ENCODE assay signal across 9 cellular contexts in the genomic region with DNA sequence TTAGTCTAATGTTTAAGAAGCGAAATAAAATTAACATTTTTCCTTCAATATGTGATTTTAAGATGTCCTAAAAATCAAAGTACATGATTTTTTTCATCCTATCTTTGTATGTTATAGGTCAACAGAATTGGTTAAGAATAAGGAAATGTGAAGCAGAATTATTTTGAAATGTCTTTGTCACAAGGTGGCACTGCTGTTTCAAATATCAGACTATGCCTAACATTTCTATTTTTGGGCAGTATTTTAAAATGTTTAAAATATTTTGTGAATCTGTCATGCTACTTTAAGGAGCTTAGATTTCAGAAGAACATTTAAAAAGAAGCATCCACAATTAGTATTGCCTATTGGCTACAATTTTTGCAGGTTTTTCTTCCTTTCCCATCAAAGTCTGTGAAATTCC. TPM values are rescaled to one million over a fixed set of nuclear protein-coding genes. Genes with fewer than 3 reads are reported as not detected.
DNase-seq lines count a peak whose midpoint lies in the region; ATAC-seq and TF ChIP-seq lines count a peak whose summit lies in the region.
"Had no signal": no experiment of that assay in that cellular context is flagged by ENCODE, and none has a peak within 500 bp of the region (broad histone marks: within the 10 kb centered on the region; RNA-seq: fewer than 3 reads in every experiment).

No MANE protein-coding gene starts in this region.

- no peaks in the 10 kb centered on the region for H3K9me2 ChIP-seq in MM.1S (replicated peaks; ENCODE audit: insufficient read depth, low read length)

- H2AFZ ChIP-seq in MM.1S (ENCODE audit: low read length) (no peak overlapping the region), neuronal stem cell (ENCODE audit: low read length) (no peak overlapping the region)

- H3K79me1 ChIP-seq in neuronal stem cell (ENCODE audit: low read depth, low read length) = no peaks in the 10 kb centered on the region

- H3K9me3 ChIP-seq in MM.1S (replicated peaks; ENCODE audit: insufficient read depth, low read length) = no peaks in the 10 kb centered on the region
- H3K9me3 ChIP-seq in neuronal stem cell (replicated peaks in 1 of 2; ENCODE audit: control insufficient read depth in 2 of 2, insufficient read depth in 1 of 2, low read depth in 1 of 2, low read length in 2 of 2) = no peaks in the 10 kb centered on the region

- H3K27ac ChIP-seq in MM.1S (ENCODE audit: low read length) = no peak overlapping the region
- no peak overlapping the region for H3K27ac ChIP-seq in neuronal stem cell (replicated peaks; ENCODE audit: low read length)

- ATAC-seq in effector memory CD8-positive, alpha-beta T cell (replicated peaks) = no peak

- H3K14ac ChIP-seq in neuronal stem cell (ENCODE audit: low read length) = no peak overlapping the region

- H3K36me3 ChIP-seq in MM.1S (replicated peaks; ENCODE audit: insufficient read depth, low read length) = no peaks in the 10 kb centered on the region
- H3K36me3 ChIP-seq in neuronal stem cell (replicated peaks in 1 of 2; ENCODE audit: control insufficient read depth in 2 of 2, insufficient read depth in 2 of 2, low read length in 2 of 2) = no peaks in the 10 kb centered on the region

- no peaks in the 10 kb centered on the region for H3F3A ChIP-seq in MM.1S (ENCODE audit: insufficient read depth, low read length)

- no peak overlapping the region for H4K8ac ChIP-seq in neuronal stem cell (ENCODE audit: low read depth, low read length)

- DNase-seq in NCI-H1436 (lab: John Stamatoyannopoulos, UW) (peak; percentile 3), NCI-H1436 treated with DMSO at 0.1 percent for 48 hours (lab: John Stamatoyannopoulos, UW) (no peak), MM.1S (no peak), astrocyte of the hippocampus (ENCODE audit: low read depth, low spot score) (peak; percentile 26), neuronal stem cell (ENCODE audit: low spot score) (peak; percentile 12)
- no peak for DNase-seq in activated CD4-positive, alpha-beta T cell treated with anti-CD3 and anti-CD28 coated beads for 48 hours
- DNase-seq in activated T-cell treated with anti-CD3 and anti-CD28 coated beads, Interleukin-2, amount 50 U/mL, for 48 hours = no peak
- no peak for DNase-seq in effector memory CD8-positive, alpha-beta T cell
- DNase-seq: activated CD4-positive, alpha-beta T cell treated with anti-CD3 and anti-CD28 coated beads, Interleukin-2, amount 50 U/mL, for 4 hours had no signal

- no peak overlapping the region for H3K18ac ChIP-seq in neuronal stem cell (ENCODE audit: low read length)

- H3K4me3 ChIP-seq in MM.1S (ENCODE audit: low read length) (no peak overlapping the region), neuronal stem cell (ENCODE audit: low read length in 2 of 2) (no peak overlapping the region)

- peaks cover 5 to 6% of the 10 kb centered on the region in 2 donors for H3K9me3 Mint-ChIP-seq in effector memory CD8-positive, alpha-beta T cell

- H3K36me3 Mint-ChIP-seq in effector memory CD8-positive, alpha-beta T cell (ENCODE audit: insufficient read depth) = no peaks in the 10 kb centered on the region

- H2BK12ac ChIP-seq in neuronal stem cell (ENCODE audit: low read length) = no peak overlapping the region

- H2BK120ac ChIP-seq in neuronal stem cell (ENCODE audit: low read depth, low read length) = no peak overlapping the region

- H3K4me3 Mint-ChIP-seq in effector memory CD8-positive, alpha-beta T cell = no peak overlapping the region

- TF ChIP-seq CTCF in MM.1S (IDR thresholded peaks at IDR 0.05; ENCODE audit: low read length) = peak; percentile 27

- H4K20me1 ChIP-seq in MM.1S (ENCODE audit: insufficient read depth, low read length) = no peaks in the 10 kb centered on the region

- no peak overlapping the region for H3K23ac ChIP-seq in neuronal stem cell (ENCODE audit: low read depth, low read length, poor library complexity)

- H2BK15ac ChIP-seq in neuronal stem cell (ENCODE audit: low read length) = no peak overlapping the region

- no peak overlapping the region for H2AK5ac ChIP-seq in neuronal stem cell (ENCODE audit: low read depth, low read length)

- no peaks in the 10 kb centered on the region for H3K4me1 ChIP-seq in MM.1S (ENCODE audit: low read length)
- H3K4me1 ChIP-seq in neuronal stem cell (ENCODE audit: control insufficient read depth in 2 of 2, insufficient read depth in 1 of 2, low read depth in 1 of 2, low read length in 2 of 2) = no peaks in the 10 kb centered on the region

- H3K79me2 ChIP-seq in MM.1S (ENCODE audit: low read length) = no peaks in the 10 kb centered on the region

- no peaks in the 10 kb centered on the region for H3K4me1 Mint-ChIP-seq in effector memory CD8-positive, alpha-beta T cell (ENCODE audit: low read depth in 2 of 2)

- WGBS in neuronal stem cell (ENCODE audit: extremely low coverage in 2 of 2, insufficient read length in 2 of 2, insufficient replicate concordance in 1 of 2), 2 donors = no CpG with 5 or more reads among the region's 1 CpG

- no peak overlapping the region for H3K9ac ChIP-seq in MM.1S (ENCODE audit: low read length)
- H3K9ac ChIP-seq in neuronal stem cell (ENCODE audit: low read depth, low read length, poor library complexity) = no peak overlapping the region

- no peaks in the 10 kb centered on the region for H3K27me3 Mint-ChIP-seq in effector memory CD8-positive, alpha-beta T cell

- H3K27ac Mint-ChIP-seq in effector memory CD8-positive, alpha-beta T cell = no peak overlapping the region

- no peak overlapping the region for H3K4me2 ChIP-seq in MM.1S (ENCODE audit: low read depth, low read length)
- no peak overlapping the region for H3K4me2 ChIP-seq in neuronal stem cell (ENCODE audit: insufficient read depth, low read length, poor library complexity, severe bottlenecking)

- no peak overlapping the region for H4K91ac ChIP-seq in neuronal stem cell (ENCODE audit: low read depth, low read length, poor library complexity)

- no peaks in the 10 kb centered on the region for H3K27me3 ChIP-seq in MM.1S (replicated peaks; ENCODE audit: insufficient read depth, low read length)
- H3K27me3 ChIP-seq in neuronal stem cell (ENCODE audit: control insufficient read depth in 3 of 3, insufficient read depth in 3 of 3, low read depth in 1 of 3, low read length in 3 of 3) = no peaks in the 10 kb centered on the region

- H2BK5ac ChIP-seq in neuronal stem cell (ENCODE audit: low read length) = no peak overlapping the region

- H3K4ac ChIP-seq in neuronal stem cell (ENCODE audit: low read length) = no peak overlapping the region

RNA-seq across cellular contexts. Expression of a gene that starts 38.7 kb away (rescaled TPM):
- not detected for polyA plus RNA-seq in neuronal stem cell (2013, experiment 1 of 2)
- polyA plus RNA-seq in neuronal stem cell (2013, experiment 2 of 2) = not detected

Comparison
In these comparisons a context has a peak if more than half of its experiments do, and no peak if none do; other contexts are left out.
1. DNase-seq: peak in NCI-H1436 (single experiment), astrocyte of the hippocampus (single experiment) and neuronal stem cell (single experiment); none in NCI-H1436 treated with DMSO at 0.1 percent for 48 hours (single experiment), MM.1S (single experiment), activated CD4-positive, alpha-beta T cell treated with anti-CD3 and anti-CD28 coated beads for 48 hours (single experiment), activated T-cell treated with anti-CD3 and anti-CD28 coated beads, Interleukin-2, amount 50 U/mL, for 48 hours (0 of 2) and effector memory CD8-positive, alpha-beta T cell (0 of 3).